ENCODE assay signal across 11 cellular contexts in genomic region chr5:45521067-45521466, GRCh38.
DNase-seq lines count a peak whose midpoint lies in the region; ATAC-seq and TF ChIP-seq lines count a peak whose summit lies in the region.
"Had no signal": no experiment of that assay in that cellular context is flagged by ENCODE, and none has a peak within 500 bp of the region (broad histone marks: within the 10 kb centered on the region; RNA-seq: fewer than 3 reads in every experiment).

No MANE protein-coding gene starts in this region.

- ATAC-seq in HG03439 (IDR thresholded peaks at IDR 0.05; ENCODE audit: unreplicated experiment) (no peak), HG02885 (IDR thresholded peaks at IDR 0.05; ENCODE audit: poor library complexity, unreplicated experiment) (no peak)

- H3K27ac Mint-ChIP-seq in progenitor cell of endocrine pancreas, result no peak overlapping the region
- H3K27ac Mint-ChIP-seq: T-helper 2 cell treated with Interferon-gamma antibody and Interleukin-4, amounts not matched to agents 5 μg/mL and 100 μg/mL, for 36 hours had no signal

- no peaks in the 10 kb centered on the region for H3K27me3 Mint-ChIP-seq in progenitor cell of endocrine pancreas

- DNase-seq in NCI-H526 (lab: John Stamatoyannopoulos, UW), result peak; percentile 37 to 53
- DNase-seq in NCI-H526 treated with DMSO at 0.1 percent for 48 hours (lab: John Stamatoyannopoulos, UW), result no peak
- peak; percentile 98 for DNase-seq in NCI-H446 treated with DMSO at 0.1 percent for 48 hours (lab: John Stamatoyannopoulos, UW)
- no peak for DNase-seq in epithelial cell of proximal tubule (ENCODE audit: low read depth)
- DNase-seq in progenitor cell of endocrine pancreas (ENCODE audit: low spot score, unreplicated experiment), result peak; percentile 28
- DNase-seq in GM03348 (ENCODE audit: low spot score), result no peak
- DNase-seq: stimulated activated CD4-positive, alpha-beta T cell treated with anti-CD3 and anti-CD28 coated beads, Interleukin-15, amount 100 ng/mL, for 24 hours had no signal

- TF ChIP-seq CTCF in epithelial cell of proximal tubule (conservative IDR thresholded peaks at IDR 0.05; ENCODE audit: low read depth, low read length) (peak; percentile 88), progenitor cell of endocrine pancreas (IDR thresholded peaks at IDR 0.05; ENCODE audit: unreplicated experiment) (peak; percentile 78)

- no peaks in the 10 kb centered on the region for H3K36me3 Mint-ChIP-seq in progenitor cell of endocrine pancreas (ENCODE audit: insufficient read depth)

- H3K4me1 Mint-ChIP-seq in progenitor cell of endocrine pancreas (ENCODE audit: low read depth), result peaks cover 2% of the 10 kb centered on the region

- H3K9me3 Mint-ChIP-seq in progenitor cell of endocrine pancreas (ENCODE audit: low read depth), result no peaks in the 10 kb centered on the region

- no peak overlapping the region for H3K4me3 Mint-ChIP-seq in progenitor cell of endocrine pancreas (ENCODE audit: low read depth)
- H3K4me3 Mint-ChIP-seq: T-helper 2 cell treated with Interferon-gamma antibody and Interleukin-4, amounts not matched to agents 5 μg/mL and 100 μg/mL, for 36 hours had no signal

- H3K4me3 ChIP-seq in epithelial cell of proximal tubule (ENCODE audit: low read depth, low read length), result peak overlapping the region; percentile 18
- H3K4me3 ChIP-seq: BLaER1 had no signal

Comparison
In these comparisons a context has a peak if more than half of its experiments do, and no peak if none do; other contexts are left out.
1. DNase-seq: peak in NCI-H526 (2 of 2), NCI-H446 treated with DMSO at 0.1 percent for 48 hours (single experiment) and progenitor cell of endocrine pancreas (single experiment); none in NCI-H526 treated with DMSO at 0.1 percent for 48 hours (single experiment), epithelial cell of proximal tubule (single experiment) and GM03348 (single experiment).